In genomic region chr5:431001-431710, GRCh38 we compare ENCODE assay signal across 1 cellular context.
TF ChIP-seq lines count a peak whose summit lies in the region.

No MANE protein-coding gene starts in this region.

TF ChIP-seq in HepG2, 621 proteins besides CTCF, POLR2A, EP300 and RAD21 (continued from another document and continues in another):
- TF ChIP-seq ZBTB34 (CRISPR knock-in tag; IDR thresholded peaks at IDR 0.05) (no peak), ZNF558 (CRISPR knock-in tag; IDR thresholded peaks at IDR 0.05; ENCODE audit: borderline replicate concordance) (no peak), ZNF431 (CRISPR knock-in tag; IDR thresholded peaks at IDR 0.05; ENCODE audit: borderline replicate concordance, low read depth) (no peak), ZNF34 (CRISPR knock-in tag; IDR thresholded peaks at IDR 0.05; ENCODE audit: borderline replicate concordance) (no peak), ZNF282 (IDR thresholded peaks at IDR 0.05; ENCODE audit: partially characterized antibody) (no peak), ZBTB7A (CRISPR knock-in tag; IDR thresholded peaks at IDR 0.05) (peak; percentile 56; the same call in 1 of the 2 replicates), LCORL (IDR thresholded peaks at IDR 0.05) (no peak), LCORL (CRISPR knock-in tag; IDR thresholded peaks at IDR 0.05) (peak; percentile 42; the same call in 1 of the 2 replicates), YEATS2 (CRISPR knock-in tag; IDR thresholded peaks at IDR 0.05; ENCODE audit: borderline replicate concordance) (no peak), ONECUT2 (CRISPR knock-in tag; IDR thresholded peaks at IDR 0.05) (no peak), ZNF232 (CRISPR knock-in tag; IDR thresholded peaks at IDR 0.05; ENCODE audit: borderline replicate concordance) (no peak), CENPT (CRISPR knock-in tag; IDR thresholded peaks at IDR 0.05; ENCODE audit: low read depth) (no peak), NCOA1 (CRISPR knock-in tag; IDR thresholded peaks at IDR 0.05) (no peak), SIN3A (IDR thresholded peaks at IDR 0.05; ENCODE audit: borderline replicate concordance, low read depth, low read length) (no peak), EZH2 (conservative IDR thresholded peaks at IDR 0.05; ENCODE audit: low read depth, low read length) (no peak), MXD1 (CRISPR knock-in tag; IDR thresholded peaks at IDR 0.05) (no peak), ZFP91 (CRISPR knock-in tag; IDR thresholded peaks at IDR 0.05; ENCODE audit: borderline replicate concordance) (peak; percentile 48; the same call in 1 of the 2 replicates), ZNF503 (CRISPR knock-in tag; IDR thresholded peaks at IDR 0.05) (no peak), ESRRA (CRISPR knock-in tag; IDR thresholded peaks at IDR 0.05; ENCODE audit: low read depth) (no peak), ZNF746 (CRISPR knock-in tag; IDR thresholded peaks at IDR 0.05) (no peak), NR2F6 (IDR thresholded peaks at IDR 0.05) (no peak), NR2F6 (CRISPR knock-in tag; IDR thresholded peaks at IDR 0.05) (0 out of 2 replicates have a peak, but pooled peaks have one; percentile 17), ATRX (CRISPR knock-in tag; IDR thresholded peaks at IDR 0.05; ENCODE audit: borderline replicate concordance) (no peak), ISX (CRISPR knock-in tag; conservative IDR thresholded peaks at IDR 0.05) (no peak), ZNF816 (CRISPR knock-in tag; IDR thresholded peaks at IDR 0.05; ENCODE audit: borderline replicate concordance) (no peak), ZBTB8A (CRISPR knock-in tag; IDR thresholded peaks at IDR 0.05; ENCODE audit: borderline replicate concordance, low read depth) (no peak), AFF4 (CRISPR knock-in tag; IDR thresholded peaks at IDR 0.05) (no peak), ZNF703 (CRISPR knock-in tag; IDR thresholded peaks at IDR 0.05; ENCODE audit: borderline replicate concordance) (no peak), ZNF646 (CRISPR knock-in tag; IDR thresholded peaks at IDR 0.05) (no peak), NFE2 (CRISPR knock-in tag; IDR thresholded peaks at IDR 0.05) (no peak), RBAK (CRISPR knock-in tag; IDR thresholded peaks at IDR 0.05) (no peak), ZNF253 (CRISPR knock-in tag; IDR thresholded peaks at IDR 0.05; ENCODE audit: borderline replicate concordance) (no peak), ATM (IDR thresholded peaks at IDR 0.05; ENCODE audit: borderline replicate concordance) (no peak), SPEN (CRISPR knock-in tag; IDR thresholded peaks at IDR 0.05; ENCODE audit: low read depth) (0 out of 2 replicates have a peak, but pooled peaks have one; percentile 26), MED1 (CRISPR knock-in tag; IDR thresholded peaks at IDR 0.05) (no peak), ZNF609 (CRISPR knock-in tag; IDR thresholded peaks at IDR 0.05; ENCODE audit: borderline replicate concordance) (no peak), HDAC1 (CRISPR knock-in tag; IDR thresholded peaks at IDR 0.05) (no peak), EED (CRISPR knock-in tag; IDR thresholded peaks at IDR 0.05) (no peak), ZNF383 (CRISPR knock-in tag; IDR thresholded peaks at IDR 0.05; ENCODE audit: borderline replicate concordance) (no peak), KLF11 (CRISPR knock-in tag; IDR thresholded peaks at IDR 0.05) (no peak), ZNF577 (CRISPR knock-in tag; IDR thresholded peaks at IDR 0.05; ENCODE audit: borderline replicate concordance, low read depth) (no peak), MATR3 (CRISPR knock-in tag; IDR thresholded peaks at IDR 0.05) (no peak), ZBTB3 (CRISPR knock-in tag; IDR thresholded peaks at IDR 0.05; ENCODE audit: borderline replicate concordance, low read depth) (no peak), MXD3 (CRISPR knock-in tag; IDR thresholded peaks at IDR 0.05) (no peak)
